Comparison of ENCODE assay signal across 1 cellular context in genomic region chr6:137496392-137496767, GRCh38.
TF ChIP-seq lines count a peak whose summit lies in the region.

No MANE protein-coding gene starts in this region.

TF ChIP-seq in H1, 55 proteins besides CTCF, POLR2A, EP300 and RAD21:
- TF ChIP-seq PHF8 (conservative IDR thresholded peaks at IDR 0.05; ENCODE audit: low read depth, low read length) = no peak
- no peak for TF ChIP-seq ATF3 (IDR thresholded peaks at IDR 0.05; ENCODE audit: insufficient read depth, low read depth, low read length)
- TF ChIP-seq RXRA (IDR thresholded peaks at IDR 0.05; ENCODE audit: insufficient read depth, low read depth, low read length) = no peak
- TF ChIP-seq SP1 (IDR thresholded peaks at IDR 0.05; ENCODE audit: low read depth, low read length) = no peak
- TF ChIP-seq, protein P1, sequence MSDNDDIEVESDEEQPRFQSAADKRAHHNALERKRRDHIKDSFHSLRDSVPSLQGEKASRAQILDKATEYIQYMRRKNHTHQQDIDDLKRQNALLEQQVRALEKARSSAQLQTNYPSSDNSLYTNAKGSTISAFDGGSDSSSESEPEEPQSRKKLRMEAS (IDR thresholded peaks at IDR 0.05) = no peak
- peak; percentile 37 for TF ChIP-seq SUZ12 (IDR thresholded peaks at IDR 0.05; ENCODE audit: low read length)
- TF ChIP-seq CHD7 (IDR thresholded peaks at IDR 0.05; ENCODE audit: insufficient replicate concordance, low read length) = no peak
- TF ChIP-seq CHD1 (IDR thresholded peaks at IDR 0.05; ENCODE audit: low read depth, low read length) = no peak
- TF ChIP-seq SIRT6 (IDR thresholded peaks at IDR 0.05; ENCODE audit: low read length) = no peak
- TF ChIP-seq CBX5 (IDR thresholded peaks at IDR 0.05; ENCODE audit: low read depth, low read length) = no peak
- no peak for TF ChIP-seq MAFK (IDR thresholded peaks at IDR 0.05; ENCODE audit: low read depth, low read length)
- no peak for TF ChIP-seq JUND (IDR thresholded peaks at IDR 0.05; ENCODE audit: low read length)
- TF ChIP-seq EZH2 (IDR thresholded peaks at IDR 0.05; ENCODE audit: low read depth, low read length, severe bottlenecking) = peak; percentile 51
- TF ChIP-seq, protein P2, sequence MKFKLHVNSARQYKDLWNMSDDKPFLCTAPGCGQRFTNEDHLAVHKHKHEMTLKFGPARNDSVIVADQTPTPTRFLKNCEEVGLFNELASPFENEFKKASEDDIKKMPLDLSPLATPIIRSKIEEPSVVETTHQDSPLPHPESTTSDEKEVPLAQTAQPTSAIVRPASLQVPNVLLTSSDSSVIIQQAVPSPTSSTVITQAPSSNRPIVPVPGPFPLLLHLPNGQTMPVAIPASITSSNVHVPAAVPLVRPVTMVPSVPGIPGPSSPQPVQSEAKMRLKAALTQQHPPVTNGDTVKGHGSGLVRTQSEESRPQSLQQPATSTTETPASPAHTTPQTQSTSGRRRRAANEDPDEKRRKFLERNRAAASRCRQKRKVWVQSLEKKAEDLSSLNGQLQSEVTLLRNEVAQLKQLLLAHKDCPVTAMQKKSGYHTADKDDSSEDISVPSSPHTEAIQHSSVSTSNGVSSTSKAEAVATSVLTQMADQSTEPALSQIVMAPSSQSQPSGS (IDR thresholded peaks at IDR 0.05; ENCODE audit: low read length) = no peak
- no peak for TF ChIP-seq RFX5 (IDR thresholded peaks at IDR 0.05; ENCODE audit: borderline replicate concordance, low read depth, low read length)
- no peak for TF ChIP-seq KDM1A (IDR thresholded peaks at IDR 0.05; ENCODE audit: borderline replicate concordance, low read length)
- no peak for TF ChIP-seq TCF12 (IDR thresholded peaks at IDR 0.05; ENCODE audit: low read depth, low read length)
- no peak for TF ChIP-seq BACH1 (IDR thresholded peaks at IDR 0.05; ENCODE audit: low read length)
- no peak for TF ChIP-seq FOSL1 (IDR thresholded peaks at IDR 0.05; ENCODE audit: insufficient read depth, low read depth, low read length)
- TF ChIP-seq SP4 (IDR thresholded peaks at IDR 0.05; ENCODE audit: low read length) = no peak
- no peak for TF ChIP-seq SAP30 (IDR thresholded peaks at IDR 0.05; ENCODE audit: insufficient read depth, insufficient replicate concordance, low read length)
- peak; percentile 14 for TF ChIP-seq CTBP2 (IDR thresholded peaks at IDR 0.05; ENCODE audit: borderline replicate concordance, insufficient read depth, insufficient read length, low read length)
TF ChIP-seq in H1: peak in this region for 3.
